30 cellular contexts compared by ENCODE assay signal in the genomic region with DNA sequence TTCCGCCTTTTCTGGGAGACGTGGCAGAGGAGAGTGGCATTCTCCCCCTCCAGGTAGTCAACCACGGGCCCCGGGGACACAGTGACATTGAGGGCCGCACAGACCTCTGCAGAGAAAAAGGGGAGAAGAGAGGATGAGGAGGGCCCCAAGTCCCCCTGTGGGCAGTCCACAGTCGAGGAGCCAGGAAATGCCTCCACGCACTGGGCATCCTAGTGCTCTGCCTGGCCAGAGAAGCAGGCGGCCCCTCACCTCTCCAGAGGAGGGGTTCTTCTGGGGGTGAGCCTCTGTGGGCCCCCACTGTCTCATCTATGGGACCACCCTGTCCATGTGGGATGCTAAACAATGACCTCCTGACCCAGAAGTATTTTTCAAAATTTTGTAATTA. TPM values are rescaled to one million over a fixed set of nuclear protein-coding genes. Genes with fewer than 3 reads are reported as not detected.
"Had no signal": no experiment of that assay in that cellular context is flagged by ENCODE, and none has a peak within 500 bp of the region (broad histone marks: within the 10 kb centered on the region; RNA-seq: fewer than 3 reads in every experiment).

No MANE protein-coding gene starts in this region.

- H3K27ac Mint-ChIP-seq: activated CD4-positive, alpha-beta T cell treated with anti-CD3 and anti-CD28 coated beads, Interleukin-2, amount 10 ng/mL, durations not matched to agents 24 days and 14 days; activated CD8-positive, alpha-beta T cell treated with anti-CD3 and anti-CD28 coated beads for 36 hours; activated naive CD4-positive, alpha-beta T cell treated with anti-CD3 and anti-CD28 coated beads for 36 hours; activated naive CD4-positive, alpha-beta T cell treated with anti-CD3 and anti-CD28 coated beads, Interleukin-2, amount 50 U/mL, for 72 hours; activated T-helper 1 cell treated with anti-CD3 and anti-CD28 coated beads, Interleukin-12 subunit alpha, Interleukin-12 subunit beta, Interleukin-2, Interleukin-4 antibody, amounts not matched to agents 30 ng/mL and 10 ng/mL and 1 ng/mL, durations not matched to agents 14 hours and 24 hours and 36 hours had no signal

- ATAC-seq: activated CD8-positive, alpha-beta T cell treated with anti-CD3 and anti-CD28 coated beads for 36 hours; activated naive CD4-positive, alpha-beta T cell treated with anti-CD3 and anti-CD28 coated beads, Interleukin-2, amount 50 U/mL, for 72 hours; activated T-cell treated with anti-CD3 and anti-CD28 coated beads, Interleukin-2, amount 50 U/mL, for 4 hours; Panc1 had no signal

- H3K9me3 Mint-ChIP-seq: activated CD4-positive, alpha-beta T cell treated with anti-CD3 and anti-CD28 coated beads, Interleukin-2, amount 10 ng/mL, durations not matched to agents 24 days and 14 days; activated CD8-positive, alpha-beta T cell treated with anti-CD3 and anti-CD28 coated beads for 36 hours; activated naive CD4-positive, alpha-beta T cell treated with anti-CD3 and anti-CD28 coated beads for 36 hours; activated T-cell treated with anti-CD3 and anti-CD28 coated beads, Interleukin-2, amount 50 U/mL, for 4 hours; activated T-helper 1 cell treated with anti-CD3 and anti-CD28 coated beads, Interleukin-12 subunit alpha, Interleukin-12 subunit beta, Interleukin-2, Interleukin-4 antibody, amounts not matched to agents 30 ng/mL and 10 ng/mL and 1 ng/mL, durations not matched to agents 14 hours and 24 hours and 36 hours had no signal

- H3K9me3 ChIP-seq: MG63, SJCRH30 had no signal

- H3K36me3 ChIP-seq: brain microvascular endothelial cell, MG63, SJCRH30 had no signal

- H3K4me1 Mint-ChIP-seq: activated CD4-positive, alpha-beta T cell treated with anti-CD3 and anti-CD28 coated beads, Interleukin-2, amount 10 ng/mL, durations not matched to agents 24 days and 14 days had no signal

- H3K27ac ChIP-seq: brain microvascular endothelial cell, SJCRH30, SK-N-MC had no signal

- H3K4me3 ChIP-seq: MG63, SJCRH30, SK-N-MC had no signal

- H3K36me3 Mint-ChIP-seq: activated naive CD4-positive, alpha-beta T cell treated with anti-CD3 and anti-CD28 coated beads, Interleukin-2, amount 50 U/mL, for 72 hours had no signal

- H3K27me3 ChIP-seq: brain microvascular endothelial cell, MG63, SJCRH30 had no signal

- H3K4me3 Mint-ChIP-seq: activated CD4-positive, alpha-beta T cell treated with anti-CD3 and anti-CD28 coated beads, Interleukin-2, amount 10 ng/mL, durations not matched to agents 24 days and 14 days; activated CD8-positive, alpha-beta T cell treated with anti-CD3 and anti-CD28 coated beads for 36 hours; activated naive CD4-positive, alpha-beta T cell treated with anti-CD3 and anti-CD28 coated beads for 36 hours; activated T-cell treated with anti-CD3 and anti-CD28 coated beads, Interleukin-2, amount 50 U/mL, for 4 hours; activated T-helper 1 cell treated with anti-CD3 and anti-CD28 coated beads, Interleukin-12 subunit alpha, Interleukin-12 subunit beta, Interleukin-2, Interleukin-4 antibody, amounts not matched to agents 30 ng/mL and 10 ng/mL and 1 ng/mL, durations not matched to agents 14 hours and 24 hours and 36 hours had no signal

- DNase-seq: activated CD4-positive, alpha-beta T cell treated with anti-CD3 and anti-CD28 coated beads, Interleukin-2, amount 10 ng/mL, durations not matched to agents 24 days and 14 days; activated CD4-positive, alpha-beta T cell treated with anti-CD3 and anti-CD28 coated beads, Interleukin-2, amount 50 U/mL, for 4 hours; activated CD8-positive, alpha-beta T cell treated with anti-CD3 and anti-CD28 coated beads for 36 hours; activated gamma-delta T cell treated with Interleukin-2 at 50 U/mL for 16 hours; activated naive CD4-positive, alpha-beta T cell treated with anti-CD3 and anti-CD28 coated beads for 36 hours; activated T-cell treated with anti-CD3 and anti-CD28 coated beads for 4 hours; activated T-cell treated with anti-CD3 and anti-CD28 coated beads, Interleukin-2, amount 50 U/mL, for 4 hours; anterior cingulate cortex; brain microvascular endothelial cell; central memory CD4-positive, alpha-beta T cell; Kasumi-1; KG1; MG63; MV-4-11; NCI-H1092; NCI-H1417; NCI-H1930; NCI-H345; NCI-H524 treated with DMSO at 0.1 percent for 48 hours; SHP77; SJCRH30; T1000 had no signal

RNA-seq across cellular contexts. Expression of gene VSTM4, which starts 7.4 kb away (rescaled TPM):
- total RNA-seq: activated naive CD4-positive, alpha-beta T cell treated with anti-CD3 and anti-CD28 coated beads for 36 hours; activated naive CD4-positive, alpha-beta T cell treated with anti-CD3 and anti-CD28 coated beads, Interleukin-2, amount 50 U/mL, for 72 hours; NCI-H460 had no signal

RNA-seq across cellular contexts. Expression of gene FAM170B, which starts 25.9 kb away (rescaled TPM):
- total RNA-seq: activated CD4-positive, alpha-beta T cell treated with anti-CD3 and anti-CD28 coated beads, Interleukin-2, amount 10 ng/mL, durations not matched to agents 24 days and 14 days; activated CD8-positive, alpha-beta memory T cell treated with anti-CD3 and anti-CD28 coated beads for 36 hours; activated CD8-positive, alpha-beta T cell treated with anti-CD3 and anti-CD28 coated beads for 36 hours; activated naive CD4-positive, alpha-beta T cell treated with anti-CD3 and anti-CD28 coated beads for 36 hours; activated naive CD4-positive, alpha-beta T cell treated with anti-CD3 and anti-CD28 coated beads, Interleukin-2, amount 50 U/mL, for 72 hours; activated T-cell treated with anti-CD3 and anti-CD28 coated beads, Interleukin-2, amount 50 U/mL, for 4 hours; activated T-helper 1 cell treated with anti-CD3 and anti-CD28 coated beads, Interleukin-12 subunit alpha, Interleukin-12 subunit beta, Interleukin-2, Interleukin-4 antibody, amounts not matched to agents 30 ng/mL and 10 ng/mL and 1 ng/mL, durations not matched to agents 14 hours and 24 hours and 36 hours; NCI-H460; RPMI7951; SJCRH30; T-helper 1 cell treated with Interleukin-12 subunit alpha and Interleukin-12 subunit beta and Interleukin-4 antibody, amounts not matched to agents 30 ng/mL and 1 ng/mL, for 36 hours had no signal
